10 cellular contexts compared by ENCODE assay signal in genomic region chr1:39406533-39407478, GRCh38.
DNase-seq lines count a peak whose midpoint lies in the region; ATAC-seq and TF ChIP-seq lines count a peak whose summit lies in the region.
"Had no signal": no experiment of that assay in that cellular context is flagged by ENCODE, and none has a peak within 500 bp of the region (broad histone marks: within the 10 kb centered on the region; RNA-seq: fewer than 3 reads in every experiment).

No MANE protein-coding gene starts in this region.

- DNase-seq in activated T-cell treated with anti-CD3 and anti-CD28 coated beads, Interleukin-2, amount 50 U/mL, for 72 hours = no peak
- DNase-seq in activated T-cell treated with anti-CD3 and anti-CD28 coated beads, Interleukin-2, amount 50 U/mL, for 48 hours = no peak
- peak; percentile 73 for DNase-seq in astrocyte of the cerebellum (ENCODE audit: low read depth)
- DNase-seq in thyroid gland = peak; percentile 55 to 67
- no peak for DNase-seq in NCI-H2081 treated with DMSO at 0.1 percent for 48 hours (lab: John Stamatoyannopoulos, UW)
- DNase-seq: NCI-H1436 treated with DMSO at 0.1 percent for 48 hours had no signal

- peaks cover 57% of the 10 kb centered on the region for H3K4me1 Mint-ChIP-seq in activated T-cell treated with anti-CD3 and anti-CD28 coated beads, Interleukin-2, amount 50 U/mL, for 72 hours (ENCODE audit: low read depth)

- H3K9me3 ChIP-seq in thyroid gland = no peaks in the 10 kb centered on the region

- peaks cover 3 to 5% of the 10 kb centered on the region in 2 donors for H3K36me3 Mint-ChIP-seq in activated T-cell treated with anti-CD3 and anti-CD28 coated beads, Interleukin-2, amount 50 U/mL, for 72 hours (ENCODE audit: insufficient read depth in 2 of 2)

- H3K27me3 Mint-ChIP-seq in activated T-cell treated with anti-CD3 and anti-CD28 coated beads, Interleukin-2, amount 50 U/mL, for 72 hours (ENCODE audit: low read depth) = no peaks in the 10 kb centered on the region

- no peaks in the 10 kb centered on the region for H3K36me3 ChIP-seq in thyroid gland

- H3K27me3 ChIP-seq in layer of hippocampus (ENCODE audit: control insufficient read depth, insufficient read depth, low read length) = no peaks in the 10 kb centered on the region
- H3K27me3 ChIP-seq in thyroid gland = no peaks in the 10 kb centered on the region

- WGBS in thyroid gland, 2 donors = 46 to 52% methylated on average over 7 of the region's 7 CpGs

- H3K27ac ChIP-seq in layer of hippocampus (ENCODE audit: low read depth, low read length) (peak overlapping the region; percentile 94), thyroid gland (peak overlapping the region; percentile 89 to 95 (median 94))

- H3K27ac Mint-ChIP-seq in activated T-cell treated with anti-CD3 and anti-CD28 coated beads, Interleukin-2, amount 50 U/mL, for 72 hours = no peak overlapping the region

- intact Hi-C loops in thyroid gland (cut with DNase I) = no loop called here

- TF ChIP-seq CTCF in astrocyte of the cerebellum (IDR thresholded peaks at IDR 0.05; ENCODE audit: low read depth, low read length, missing control alignments) (no peak), thyroid gland (IDR thresholded peaks at IDR 0.05) (no peak)

- in situ Hi-C loops in astrocyte of the cerebellum (cut with HindIII; ENCODE audit: low sequenced_read_pairs) = no loop called here

- TF ChIP-seq POLR2A in thyroid gland (IDR thresholded peaks at IDR 0.05) = no peak

- H3K4me3 ChIP-seq in astrocyte of the cerebellum (ENCODE audit: low read depth, low read length) = no peak overlapping the region
- no peak overlapping the region for H3K4me3 ChIP-seq in thyroid gland (replicated peaks in 1 of 3)

- ATAC-seq in activated T-cell treated with anti-CD3 and anti-CD28 coated beads, Interleukin-2, amount 50 U/mL, for 72 hours (replicated peaks in 1 of 2) = no peak
- ATAC-seq in HG03097 (IDR thresholded peaks at IDR 0.05; ENCODE audit: low FRiP score, unreplicated experiment) (no peak), GM21576 (IDR thresholded peaks at IDR 0.05; ENCODE audit: unreplicated experiment) (no peak)

- H3K4me3 Mint-ChIP-seq in activated T-cell treated with anti-CD3 and anti-CD28 coated beads, Interleukin-2, amount 50 U/mL, for 72 hours = peak overlapping the region; percentile 89 to 93

- peaks cover 58 to 59% of the 10 kb centered on the region in 2 donors for H3K4me1 ChIP-seq in thyroid gland

- H3K9me3 Mint-ChIP-seq in activated T-cell treated with anti-CD3 and anti-CD28 coated beads, Interleukin-2, amount 50 U/mL, for 72 hours = no peaks in the 10 kb centered on the region
- H3K9me3 Mint-ChIP-seq: CD14-positive monocyte had no signal

Comparison
In these comparisons a context has a peak if more than half of its experiments do, and no peak if none do; other contexts are left out.
1. DNase-seq: peak in astrocyte of the cerebellum (single experiment) and thyroid gland (2 of 2); none in activated T-cell treated with anti-CD3 and anti-CD28 coated beads, Interleukin-2, amount 50 U/mL, for 72 hours (0 of 2), activated T-cell treated with anti-CD3 and anti-CD28 coated beads, Interleukin-2, amount 50 U/mL, for 48 hours (0 of 2) and NCI-H2081 treated with DMSO at 0.1 percent for 48 hours (single experiment).